Comparison of ENCODE assay signal across 8 cellular contexts in genomic region chr20:5119143-5119434, GRCh38. TPM values are rescaled to one million over a fixed set of nuclear protein-coding genes. Genes with fewer than 3 reads are reported as not detected.
A peak's percentile ranks its signal among the peaks of the same experiment; 100 is the strongest.
DNase-seq lines count a peak whose midpoint lies in the region; ATAC-seq and TF ChIP-seq lines count a peak whose summit lies in the region.

No MANE protein-coding gene starts in this region.

- H3K27ac Mint-ChIP-seq in central memory CD8-positive, alpha-beta T cell (ENCODE audit: low read depth): no peak overlapping the region

- H2BK5ac ChIP-seq in IMR-90 (ENCODE audit: low read depth, low read length, poor library complexity, severe bottlenecking): no peak overlapping the region

- H3K9ac ChIP-seq in IMR-90 (ENCODE audit: low read depth, low read length) (peak overlapping the region; percentile 61), muscle layer of colon (ENCODE audit: low read length) (peak overlapping the region; percentile 72)

- H3K4ac ChIP-seq in IMR-90 (ENCODE audit: low read depth, low read length): peak overlapping the region; percentile 15; the same call in 1 of the 2 replicates

- no peak overlapping the region for H2BK20ac ChIP-seq in IMR-90 (ENCODE audit: low read depth, low read length)

- no peak overlapping the region for H2BK120ac ChIP-seq in IMR-90 (ENCODE audit: low read depth, low read length)

- H2AFZ ChIP-seq in IMR-90 (replicated peaks; ENCODE audit: low read length, poor library complexity): peak overlapping the region; percentile 92

- peak overlapping the region; percentile 86 for H2AK9ac ChIP-seq in IMR-90 (replicated peaks; ENCODE audit: low read depth, low read length, poor library complexity)

- peaks cover 30% of the 10 kb centered on the region for H3K36me3 Mint-ChIP-seq in central memory CD8-positive, alpha-beta T cell (ENCODE audit: insufficient read depth)

- ATAC-seq in IMR-90 (ENCODE audit: low read depth) (no peak), GM21825 (IDR thresholded peaks at IDR 0.05; ENCODE audit: unreplicated experiment) (no peak), HG03045 (IDR thresholded peaks at IDR 0.05; ENCODE audit: unreplicated experiment) (no peak), GM19395 (IDR thresholded peaks at IDR 0.05; ENCODE audit: unreplicated experiment) (no peak)
- no peak for ATAC-seq in central memory CD8-positive, alpha-beta T cell (replicated peaks; ENCODE audit: extremely low read depth, poor library complexity, severe bottlenecking)

- H3K9me1 ChIP-seq in IMR-90 (ENCODE audit: insufficient read depth, low read length): no peaks in the 10 kb centered on the region

- peaks cover 49% of the 10 kb centered on the region for H3K36me3 ChIP-seq in A673 (ENCODE audit: insufficient read depth, low read length, poor library complexity, severe bottlenecking)
- H3K36me3 ChIP-seq in IMR-90 (ENCODE audit: control insufficient read depth, insufficient read depth, low read length): peaks cover 6% of the 10 kb centered on the region
- H3K36me3 ChIP-seq in muscle layer of colon (ENCODE audit: insufficient read depth, low read length): peaks cover 16% of the 10 kb centered on the region

- 0% methylated on average over 5 of the region's 21 CpGs; no CpG with 5 or more reads in 1 of the 2 experiments for WGBS in IMR-90 (ENCODE audit: extremely low coverage in 2 of 2, insufficient read length in 1 of 2), 2 experiments

- H3K4me1 Mint-ChIP-seq in central memory CD8-positive, alpha-beta T cell: peaks cover 11% of the 10 kb centered on the region

- H3K4me1 ChIP-seq in A673 (ENCODE audit: insufficient read depth, low read length, poor library complexity, severe bottlenecking): peaks cover 21% of the 10 kb centered on the region
- H3K4me1 ChIP-seq in IMR-90 (ENCODE audit: control insufficient read depth, insufficient read depth, low read length): peaks cover 2% of the 10 kb centered on the region
- H3K4me1 ChIP-seq in muscle layer of colon (ENCODE audit: insufficient read depth, low read length): peaks cover 14% of the 10 kb centered on the region

- H3K18ac ChIP-seq in IMR-90 (ENCODE audit: low read depth, low read length): no peak overlapping the region

- H3K27me3 Mint-ChIP-seq in central memory CD8-positive, alpha-beta T cell: no peaks in the 10 kb centered on the region

- no peaks in the 10 kb centered on the region for H3K9me3 Mint-ChIP-seq in central memory CD8-positive, alpha-beta T cell

- H4K20me1 ChIP-seq in IMR-90 (ENCODE audit: insufficient read depth, low read length): peaks cover 18% of the 10 kb centered on the region

- H3K27me3 ChIP-seq in A673 (replicated peaks; ENCODE audit: insufficient read depth, low read depth, low read length, poor library complexity): no peaks in the 10 kb centered on the region
- no peaks in the 10 kb centered on the region for H3K27me3 ChIP-seq in IMR-90 (ENCODE audit: control insufficient read depth, insufficient read depth, low read length)
- no peaks in the 10 kb centered on the region for H3K27me3 ChIP-seq in muscle layer of colon (ENCODE audit: control insufficient read depth in 1 of 2, insufficient read depth in 2 of 2, low read length in 2 of 2)

- peak overlapping the region in 1 of 2 experiments; percentile 9; a peak in 1 of 4 replicates for H4K8ac ChIP-seq in IMR-90 (ENCODE audit: low read depth in 2 of 2, low read length in 2 of 2)

- 0 out of 2 replicates have a peak overlapping the region, but pooled peaks have one; percentile 16 for H4K91ac ChIP-seq in IMR-90 (ENCODE audit: insufficient read depth, low read depth, low read length)

- H3K27ac ChIP-seq in A673 (ENCODE audit: low read depth, low read length, poor library complexity, severe bottlenecking) (peak overlapping the region; percentile 95), IMR-90 (ENCODE audit: insufficient read depth, low read length) (peak overlapping the region; percentile 41; the same call in 1 of the 2 replicates), muscle layer of colon (ENCODE audit: low read depth, low read length) (peak overlapping the region; percentile 6)

- H3K9me3 ChIP-seq in A673 (ENCODE audit: low read depth, low read length, poor library complexity, severe bottlenecking) (no peaks in the 10 kb centered on the region), IMR-90 (ENCODE audit: control insufficient read depth, insufficient read depth, low read length) (no peaks in the 10 kb centered on the region), muscle layer of colon (ENCODE audit: low read length) (no peaks in the 10 kb centered on the region)

- CTCF ChIA-PET in A673 (lab: Charles Lee) (no interaction called here), IMR-90 (lab: Yijun Ruan, JAX) (interaction anchor here (0.9 to 1.6 kb wide), 3 partner anchors 73 to 104 kb away, joined by 3 to 7 read pairs (median 4); no protein-coding TSS in a partner anchor)

- H3K4me3 ChIP-seq in A673 (ENCODE audit: low read depth, low read length, poor library complexity, severe bottlenecking) (peak overlapping the region; percentile 71), IMR-90 (ENCODE audit: insufficient read depth, low read depth, low read length) (peak overlapping the region; percentile 70), muscle layer of colon (ENCODE audit: low read depth in 1 of 2, low read length in 2 of 2) (peak overlapping the region; percentile 67 to 99)

- H3K4me3 Mint-ChIP-seq in central memory CD8-positive, alpha-beta T cell: peak overlapping the region; percentile 88

- H3K79me1 ChIP-seq in IMR-90 (ENCODE audit: low read depth in 1 of 2, low read length in 2 of 2): peaks cover 2 to 22% of the 10 kb centered on the region in 2 experiments; a peak in 2 of 4 replicates

- DNase-seq in A673 (ENCODE audit: low spot score) (no peak), IMR-90 (no peak), NCI-H226 (no peak)
- DNase-seq in central memory CD8-positive, alpha-beta T cell (ENCODE audit: low spot score in 2 of 2): no peak

- intact Hi-C loops in A673 (cut with micrococcal nuclease; ENCODE audit: unreplicated experiment): loop anchor here (2.0 kb wide), 1 partner anchor 74 kb away; no protein-coding TSS in a partner anchor
- intact Hi-C loops in IMR-90 (cut with micrococcal nuclease): no loop called here

- H2BK15ac ChIP-seq in IMR-90 (ENCODE audit: low read depth, low read length): no peak overlapping the region

- no peak for TF ChIP-seq POLR2A in IMR-90 (IDR thresholded peaks at IDR 0.05; ENCODE audit: low read depth, low read length)

- dilution Hi-C loops in IMR-90 (cut with HindIII; ENCODE audit: low sequenced_read_pairs, unreplicated experiment): no loop called here

- no peak for TF ChIP-seq RAD21 in IMR-90 (IDR thresholded peaks at IDR 0.05; ENCODE audit: low read length)

- BruUV-seq in A673 (replicated peaks; lab: Mats Ljungman, UMichigan): no TSS peak
- no TSS peak for BruUV-seq in IMR-90 (replicated peaks; lab: Mats Ljungman, UMichigan)

- no peak overlapping the region for H4K5ac ChIP-seq in IMR-90 (ENCODE audit: low read depth, low read length)

- peak overlapping the region; percentile 61; the same call in 1 of the 2 replicates for H3K56ac ChIP-seq in IMR-90 (ENCODE audit: extremely low read depth, insufficient read depth, low read length)

- peak overlapping the region; percentile 62 for H3K23ac ChIP-seq in IMR-90 (ENCODE audit: low read depth, low read length)

- H3K14ac ChIP-seq in IMR-90 (replicated peaks; ENCODE audit: low read depth, low read length): peak overlapping the region; percentile 10

- in situ Hi-C loops in IMR-90 (cut with MboI; ENCODE audit: low sequenced_read_pairs): no loop called here

- H2AK5ac ChIP-seq in IMR-90 (ENCODE audit: low read depth, low read length): no peak overlapping the region

- TF ChIP-seq CTCF in A673 (conservative IDR thresholded peaks at IDR 0.05; ENCODE audit: low read depth, low read length) (no peak), IMR-90 (conservative IDR thresholded peaks at IDR 0.05; ENCODE audit: low read depth, low read length) (no peak)

- POLR2A ChIA-PET in A673 (lab: Charles Lee; ENCODE audit: low non-redundant PET): no interaction called here
- POLR2A ChIA-PET in IMR-90 (lab: Charles Lee; ENCODE audit: unreplicated experiment): no interaction called here

- H3K4me2 ChIP-seq in IMR-90 (ENCODE audit: low read depth, low read length): peak overlapping the region; percentile 87

TF ChIP-seq in IMR-90, 13 proteins besides CTCF, POLR2A, EP300 and RAD21:
- TF ChIP-seq MXI1 (IDR thresholded peaks at IDR 0.05; ENCODE audit: borderline replicate concordance, low read depth, low read length) (peak; percentile 75; the same call in 1 of the 2 replicates), MAFK (IDR thresholded peaks at IDR 0.05; ENCODE audit: low read depth, low read length) (no peak)

RNA-seq across cellular contexts. Expression of gene PCNA, which starts 0.7 kb away (rescaled TPM):
- total RNA-seq in A673 (2021) (397 TPM in 2 replicates), IMR-90 (2012; rRNA removed) (155 and 222 TPM in 2 replicates)
- polyA plus RNA-seq in IMR-90 (2012; rRNA removed): 185 and 213 TPM in 2 replicates
- polyA plus RNA-seq in IMR-90 (2012; cell fraction: cytosol; rRNA removed): 92.7 and 174 TPM in 2 replicates
- 81.5 and 150 TPM in 2 replicates for polyA plus RNA-seq in IMR-90 (2012; cell fraction: nucleus; rRNA removed; ENCODE audit: low replicate concordance)

RNA-seq across cellular contexts. Expression of gene TMEM230, which starts 6.2 kb away (rescaled TPM):
- total RNA-seq in A673 (2021): 94.6 and 105 TPM in 2 replicates
- 69.2 and 84.4 TPM in 2 replicates for total RNA-seq in IMR-90 (2012; rRNA removed)
- 97.7 and 102 TPM in 2 replicates for polyA plus RNA-seq in IMR-90 (2012; rRNA removed)
- polyA plus RNA-seq in IMR-90 (2012; cell fraction: cytosol; rRNA removed): 54.2 and 64.1 TPM in 2 replicates
- polyA plus RNA-seq in IMR-90 (2012; cell fraction: nucleus; rRNA removed; ENCODE audit: low replicate concordance): 12.4 and 30.1 TPM in 2 replicates

RNA-seq across cellular contexts. Expression of gene CDS2, which starts 7.7 kb away (rescaled TPM):
- total RNA-seq in A673 (2021): 67.4 and 68.1 TPM in 2 replicates
- 47.1 and 57.5 TPM in 2 replicates for total RNA-seq in IMR-90 (2012; rRNA removed)
- polyA plus RNA-seq in IMR-90 (2012; rRNA removed): 14.2 and 17.0 TPM in 2 replicates
- 5.6 and 7.2 TPM in 2 replicates for polyA plus RNA-seq in IMR-90 (2012; cell fraction: cytosol; rRNA removed)
- polyA plus RNA-seq in IMR-90 (2012; cell fraction: nucleus; rRNA removed; ENCODE audit: low replicate concordance): 3.1 and 12.8 TPM in 2 replicates

Comparison
In these comparisons a context has a peak if more than half of its experiments do, and no peak if none do; other contexts are left out.
1. H3K27ac ChIP-seq: peak in every context shown above with its lines; median percentile 95 in A673; 41 in IMR-90; 6 in muscle layer of colon.